ENCODE assay signal across 1 cellular context in the genomic region with DNA sequence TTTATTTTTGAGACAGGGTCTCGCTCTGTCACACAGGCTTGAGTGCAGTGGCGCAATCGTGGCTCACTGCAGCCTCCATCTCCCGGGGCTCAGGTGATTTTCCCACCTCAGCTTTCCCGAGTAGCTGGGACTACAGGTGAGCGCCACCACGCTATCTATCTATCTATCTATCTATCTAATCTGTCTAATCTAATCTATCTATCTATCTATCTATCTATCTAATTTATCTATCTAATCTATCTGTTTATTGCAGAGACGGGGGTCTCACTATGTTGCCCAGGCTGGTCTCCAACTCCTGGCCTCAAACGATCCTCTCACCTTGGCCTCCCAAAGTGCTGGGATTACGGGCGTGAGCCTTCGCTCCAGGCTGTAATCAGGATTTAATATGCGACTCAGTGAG.
TF ChIP-seq lines count a peak whose summit lies in the region.

No MANE protein-coding gene starts in this region.

TF ChIP-seq in H1, 55 proteins besides CTCF, POLR2A, EP300 and RAD21:
- TF ChIP-seq TCF12 (IDR thresholded peaks at IDR 0.05; ENCODE audit: low read depth, low read length), result no peak
TF ChIP-seq in H1: peak in this region for 0.
